13 cellular contexts compared by ENCODE assay signal in the genomic region with DNA sequence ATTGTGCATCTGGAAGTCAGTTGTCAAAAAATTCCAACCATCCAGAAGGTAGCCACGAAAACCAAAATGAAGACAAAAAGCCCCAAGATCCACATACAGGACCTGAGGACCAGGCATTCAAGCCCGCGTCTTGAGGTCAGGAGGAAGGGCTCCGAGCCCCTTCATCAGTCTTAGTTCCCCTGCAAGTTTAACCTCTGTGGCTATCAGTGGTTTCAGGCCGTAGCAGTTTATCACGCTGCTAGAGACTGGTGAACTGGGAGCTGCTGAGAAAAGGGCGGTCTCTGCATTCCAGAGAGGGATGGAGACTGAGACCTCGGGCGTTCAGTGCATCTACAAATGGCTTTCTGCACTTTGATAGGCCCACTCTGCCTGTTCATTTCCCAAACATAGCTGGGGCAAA.
DNase-seq lines count a peak whose midpoint lies in the region; ATAC-seq and TF ChIP-seq lines count a peak whose summit lies in the region.
"Had no signal": no experiment of that assay in that cellular context is flagged by ENCODE, and none has a peak within 500 bp of the region (broad histone marks: within the 10 kb centered on the region; RNA-seq: fewer than 3 reads in every experiment).

No MANE protein-coding gene starts in this region.

- peaks cover 56% of the 10 kb centered on the region for H3K4me1 Mint-ChIP-seq in activated B cell treated with CpG ODN at 0.5 μM for 24 hours
- peaks cover 11% of the 10 kb centered on the region for H3K4me1 Mint-ChIP-seq in CD8-positive, alpha-beta T cell (ENCODE audit: low read depth)
- H3K4me1 Mint-ChIP-seq in activated naive CD4-positive, alpha-beta T cell treated with anti-CD3 and anti-CD28 coated beads for 36 hours (ENCODE audit: low read depth) = peaks cover 36% of the 10 kb centered on the region

- no peak overlapping the region for H4K5ac ChIP-seq in mesendoderm (ENCODE audit: low read length)

- H3K79me1 ChIP-seq in mesendoderm (ENCODE audit: low read length) = no peaks in the 10 kb centered on the region

- H3K4me2 ChIP-seq in mesendoderm (ENCODE audit: low read length) = no peak overlapping the region

- no peak overlapping the region for H3K4ac ChIP-seq in mesendoderm (ENCODE audit: low read depth, low read length)

- no peaks in the 10 kb centered on the region for H3K27me3 Mint-ChIP-seq in activated B cell treated with CpG ODN at 0.5 μM for 24 hours
- no peaks in the 10 kb centered on the region for H3K27me3 Mint-ChIP-seq in CD8-positive, alpha-beta T cell (ENCODE audit: low read depth)
- peaks cover 2% of the 10 kb centered on the region for H3K27me3 Mint-ChIP-seq in activated naive CD4-positive, alpha-beta T cell treated with anti-CD3 and anti-CD28 coated beads for 36 hours (ENCODE audit: low read depth)

- H3K56ac ChIP-seq in mesendoderm (ENCODE audit: low read length) = no peak overlapping the region

- no peaks in the 10 kb centered on the region for H3K27me3 ChIP-seq in mesendoderm (ENCODE audit: insufficient read depth, low read length, poor library complexity)
- no peaks in the 10 kb centered on the region for H3K27me3 ChIP-seq in CD8-positive, alpha-beta T cell (ENCODE audit: insufficient read depth, low read length)

- no peak overlapping the region for H3K9ac ChIP-seq in mesendoderm (ENCODE audit: low read length)

- ATAC-seq in GM18511 (IDR thresholded peaks at IDR 0.05; ENCODE audit: unreplicated experiment) (peak; percentile 52), activated B cell treated with CpG ODN at 0.5 μM for 24 hours (ENCODE audit: low read depth) (no peak)
- ATAC-seq in CD8-positive, alpha-beta T cell = no peak
- ATAC-seq: left lung; naive thymus-derived CD8-positive, alpha-beta T cell had no signal

- H3K23ac ChIP-seq in mesendoderm (ENCODE audit: low read length) = no peak overlapping the region

- no peaks in the 10 kb centered on the region for H3K79me2 ChIP-seq in mesendoderm (ENCODE audit: control insufficient read depth, insufficient read depth, low read length)

- H2AK5ac ChIP-seq in mesendoderm (ENCODE audit: low read length) = no peak overlapping the region

- CTCF ChIA-PET in activated B cell treated with CpG ODN at 0.5 μM for 24 hours (lab: Charles Lee) = no interaction called here
- CTCF ChIA-PET in CD8-positive, alpha-beta T cell (lab: Charles Lee) = interaction anchor here (1.8 to 2.3 kb wide), 2 partner anchors 14 to 149 kb away, joined by 4 to 9 read pairs; no protein-coding TSS in a partner anchor
- CTCF ChIA-PET in activated naive CD4-positive, alpha-beta T cell treated with anti-CD3 and anti-CD28 coated beads for 36 hours (lab: Charles Lee) = interaction anchor here (1.7 kb wide), 1 partner anchor 17 kb away, joined by 6 read pairs; no protein-coding TSS in a partner anchor

- no peaks in the 10 kb centered on the region for H3K9me3 Mint-ChIP-seq in activated B cell treated with CpG ODN at 0.5 μM for 24 hours
- no peaks in the 10 kb centered on the region for H3K9me3 Mint-ChIP-seq in CD8-positive, alpha-beta T cell
- H3K9me3 Mint-ChIP-seq in activated naive CD4-positive, alpha-beta T cell treated with anti-CD3 and anti-CD28 coated beads for 36 hours = peaks cover 3% of the 10 kb centered on the region
- H3K9me3 Mint-ChIP-seq: naive thymus-derived CD8-positive, alpha-beta T cell had no signal

- no peak overlapping the region for H3K4me3 ChIP-seq in mesendoderm (ENCODE audit: low read length)
- no peak overlapping the region for H3K4me3 ChIP-seq in CD8-positive, alpha-beta T cell (ENCODE audit: low read depth, low read length)
- H3K4me3 ChIP-seq: left lung had no signal

- peak overlapping the region; percentile 44 for H3K4me3 Mint-ChIP-seq in activated B cell treated with CpG ODN at 0.5 μM for 24 hours
- H3K4me3 Mint-ChIP-seq in CD8-positive, alpha-beta T cell = no peak overlapping the region
- no peak overlapping the region for H3K4me3 Mint-ChIP-seq in activated naive CD4-positive, alpha-beta T cell treated with anti-CD3 and anti-CD28 coated beads for 36 hours
- H3K4me3 Mint-ChIP-seq: naive thymus-derived CD8-positive, alpha-beta T cell had no signal

- H3K27ac Mint-ChIP-seq in activated B cell treated with CpG ODN at 0.5 μM for 24 hours = no peak overlapping the region
- no peak overlapping the region for H3K27ac Mint-ChIP-seq in CD8-positive, alpha-beta T cell
- H3K27ac Mint-ChIP-seq in activated naive CD4-positive, alpha-beta T cell treated with anti-CD3 and anti-CD28 coated beads for 36 hours = no peak overlapping the region

- DNase-seq in AG20443 (ENCODE audit: low spot score) = peak; percentile 33
- no peak for DNase-seq in activated B cell treated with CpG ODN at 0.5 μM for 24 hours
- DNase-seq in mesendoderm = peak; percentile 22
- DNase-seq in NCI-H774 (lab: John Stamatoyannopoulos, UW) = no peak
- no peak for DNase-seq in midbrain (lab: John Stamatoyannopoulos, UW)
- DNase-seq in CD8-positive, alpha-beta T cell = no peak
- no peak for DNase-seq in activated naive CD4-positive, alpha-beta T cell treated with anti-CD3 and anti-CD28 coated beads for 36 hours
- DNase-seq: activated gamma-delta T cell treated with Interleukin-2 at 50 U/mL for 16 hours; left lung; naive thymus-derived CD8-positive, alpha-beta T cell; NCI-H1092 treated with DMSO at 0.1 percent for 48 hours; NCI-H2227 treated with DMSO at 0.1 percent for 48 hours had no signal

- no peak overlapping the region for H2BK120ac ChIP-seq in mesendoderm (ENCODE audit: low read depth, low read length)

- intact Hi-C loops in activated B cell treated with CpG ODN at 0.5 μM for 24 hours (cut with micrococcal nuclease) = loop anchor here (5.0 kb wide), 1 partner anchor 52 kb away; no protein-coding TSS in a partner anchor
- intact Hi-C loops in CD8-positive, alpha-beta T cell (cut with DNase I, micrococcal nuclease) = no loop called here
- intact Hi-C loops in activated naive CD4-positive, alpha-beta T cell treated with anti-CD3 and anti-CD28 coated beads for 36 hours (cut with micrococcal nuclease) = no loop called here

- H2BK5ac ChIP-seq in mesendoderm (ENCODE audit: low read length) = no peak overlapping the region

- H4K8ac ChIP-seq in mesendoderm (ENCODE audit: low read depth, low read length) = no peak overlapping the region

- no CpG with 5 or more reads among the region's 9 CpGs for WGBS in mesendoderm (ENCODE audit: extremely low coverage, insufficient coverage, low lambda C conversion rate)

- no peak for TF ChIP-seq CTCF in activated B cell treated with CpG ODN at 0.5 μM for 24 hours (IDR thresholded peaks at IDR 0.05)
- TF ChIP-seq CTCF in CD8-positive, alpha-beta T cell (IDR thresholded peaks at IDR 0.05) = no peak

- no peaks in the 10 kb centered on the region for H3K36me3 Mint-ChIP-seq in activated B cell treated with CpG ODN at 0.5 μM for 24 hours (ENCODE audit: low read depth)
- no peaks in the 10 kb centered on the region for H3K36me3 Mint-ChIP-seq in CD8-positive, alpha-beta T cell
- H3K36me3 Mint-ChIP-seq in activated naive CD4-positive, alpha-beta T cell treated with anti-CD3 and anti-CD28 coated beads for 36 hours (ENCODE audit: low read depth) = no peaks in the 10 kb centered on the region
- H3K36me3 Mint-ChIP-seq: naive thymus-derived CD8-positive, alpha-beta T cell had no signal

- no peak overlapping the region for H3K27ac ChIP-seq in mesendoderm (ENCODE audit: low read depth, low read length)
- no peak overlapping the region for H3K27ac ChIP-seq in CD8-positive, alpha-beta T cell (ENCODE audit: low read depth, low read length)
- H3K27ac ChIP-seq: left lung had no signal

- POLR2A ChIA-PET in activated B cell treated with CpG ODN at 0.5 μM for 24 hours (lab: Charles Lee) = interaction anchor here (1.1 to 2.1 kb wide), 2 partner anchors 14 to 25 kb away, joined by 4 to 5 read pairs; no protein-coding TSS in a partner anchor
- POLR2A ChIA-PET in CD8-positive, alpha-beta T cell (lab: Charles Lee) = no interaction called here

- H3K18ac ChIP-seq in mesendoderm (ENCODE audit: low read length) = no peak overlapping the region

- no peaks in the 10 kb centered on the region for H3K36me3 ChIP-seq in mesendoderm (ENCODE audit: control insufficient read depth, insufficient read depth, low read length)
- no peaks in the 10 kb centered on the region for H3K36me3 ChIP-seq in CD8-positive, alpha-beta T cell (ENCODE audit: insufficient read depth, low read length)
- H3K36me3 ChIP-seq: left lung had no signal

- no peaks in the 10 kb centered on the region for H3K9me3 ChIP-seq in CD8-positive, alpha-beta T cell (ENCODE audit: low read length)
- H3K9me3 ChIP-seq: left lung had no signal

- H3K4me1 ChIP-seq in mesendoderm (ENCODE audit: control insufficient read depth, low read depth, low read length) = peaks cover 5% of the 10 kb centered on the region
- no peaks in the 10 kb centered on the region for H3K4me1 ChIP-seq in CD8-positive, alpha-beta T cell (ENCODE audit: insufficient read depth, low read length)
- H3K4me1 ChIP-seq: left lung had no signal

- H2BK15ac ChIP-seq in mesendoderm (replicated peaks; ENCODE audit: low read depth) = no peak overlapping the region

Comparison
In these comparisons a context has a peak if more than half of its experiments do, and no peak if none do; other contexts are left out.
1. DNase-seq: peak in AG20443 (single experiment) and mesendoderm (single experiment); none in activated B cell treated with CpG ODN at 0.5 μM for 24 hours (single experiment), NCI-H774 (single experiment), midbrain (single experiment), CD8-positive, alpha-beta T cell (0 of 7) and activated naive CD4-positive, alpha-beta T cell treated with anti-CD3 and anti-CD28 coated beads for 36 hours (single experiment).